1 cellular context compared by ENCODE assay signal in genomic region chr11:110093407-110094297, GRCh38.
TF ChIP-seq lines count a peak whose summit lies in the region.

No MANE protein-coding gene starts in this region.

TF ChIP-seq in H1, 55 proteins besides CTCF, POLR2A, EP300 and RAD21 (continued from another document):
- TF ChIP-seq CHD1 (IDR thresholded peaks at IDR 0.05; ENCODE audit: low read depth, low read length) (no peak), FOSL1 (IDR thresholded peaks at IDR 0.05; ENCODE audit: insufficient read depth, low read depth, low read length) (no peak), EGR1 (IDR thresholded peaks at IDR 0.05; ENCODE audit: borderline replicate concordance, low read depth, low read length) (no peak), ASH2L (IDR thresholded peaks at IDR 0.05; ENCODE audit: low read length) (peak; percentile 92), KDM4A (IDR thresholded peaks at IDR 0.05; ENCODE audit: low read depth, low read length, severe bottlenecking) (peak; percentile 68), CHD7 (IDR thresholded peaks at IDR 0.05; ENCODE audit: insufficient replicate concordance, low read length) (no peak), BRCA1 (IDR thresholded peaks at IDR 0.05; ENCODE audit: low read depth, low read length) (no peak), PHF8 (conservative IDR thresholded peaks at IDR 0.05; ENCODE audit: low read depth, low read length) (peak; percentile 51), NRF1 (IDR thresholded peaks at IDR 0.05; ENCODE audit: low read depth, low read length) (no peak), TCF12 (IDR thresholded peaks at IDR 0.05; ENCODE audit: low read depth, low read length) (no peak), SP2 (IDR thresholded peaks at IDR 0.05; ENCODE audit: low read length) (no peak), E2F6 (IDR thresholded peaks at IDR 0.05) (no peak), MAX (IDR thresholded peaks at IDR 0.05) (no peak), YY1 (IDR thresholded peaks at IDR 0.05; ENCODE audit: low read depth, low read length) (0 out of 2 replicates have a peak, but pooled peaks have one; percentile 15), TBP (IDR thresholded peaks at IDR 0.05; ENCODE audit: low read depth, low read length) (no peak), USF2 (IDR thresholded peaks at IDR 0.05; ENCODE audit: low read length) (no peak), CTBP2 (IDR thresholded peaks at IDR 0.05; ENCODE audit: borderline replicate concordance, insufficient read depth, insufficient read length, low read length) (no peak), GABPA (IDR thresholded peaks at IDR 0.05; ENCODE audit: borderline replicate concordance, insufficient read depth, low read length) (no peak), CBX8 (IDR thresholded peaks at IDR 0.05; ENCODE audit: borderline replicate concordance, low read depth, low read length) (no peak), SRF (IDR thresholded peaks at IDR 0.05; ENCODE audit: low read depth, low read length) (no peak), BACH1 (IDR thresholded peaks at IDR 0.05; ENCODE audit: low read length) (no peak), RNF2 (IDR thresholded peaks at IDR 0.05; ENCODE audit: borderline replicate concordance, low read depth, low read length, missing control alignments, poor library complexity, severe bottlenecking) (no peak), CBX5 (IDR thresholded peaks at IDR 0.05; ENCODE audit: low read depth, low read length) (no peak)
